Comparison of ENCODE assay signal across 8 cellular contexts in genomic region chr6:52416629-52417151, GRCh38. TPM values are rescaled to one million over a fixed set of nuclear protein-coding genes. Genes with fewer than 3 reads are reported as not detected.
DNase-seq lines count a peak whose midpoint lies in the region; ATAC-seq and TF ChIP-seq lines count a peak whose summit lies in the region.

No MANE protein-coding gene starts in this region.

- TF ChIP-seq CTCF in AG04450 (IDR thresholded peaks at IDR 0.05; ENCODE audit: low read depth, low read length) (peak; percentile 91), neural crest cell (conservative IDR thresholded peaks at IDR 0.05) (peak; percentile 93)

- no peaks in the 10 kb centered on the region for H3K27me3 ChIP-seq in AG04450 (ENCODE audit: control insufficient read depth, insufficient read depth, low read length)

- no peak overlapping the region for H3K4me3 ChIP-seq in AG04450 (ENCODE audit: low read depth, low read length)

- no peaks in the 10 kb centered on the region for H3K27me3 Mint-ChIP-seq in neural crest cell (ENCODE audit: low read depth)

- H3K4me1 Mint-ChIP-seq in neural crest cell = peaks cover 21% of the 10 kb centered on the region

- DNase-seq in AG04450 (ENCODE audit: low read depth, low spot score) = no peak
- peak; percentile 67 for DNase-seq in GM03348 (ENCODE audit: low spot score)
- DNase-seq in NCI-H1092 treated with DMSO at 0.1 percent for 48 hours (lab: John Stamatoyannopoulos, UW) = peak; percentile 43
- peak; percentile 86 for DNase-seq in fibroblast of gingiva (ENCODE audit: low read depth)
- peak; percentile 49 for DNase-seq in neural crest cell (ENCODE audit: low read depth, low spot score)
- no peak for DNase-seq in activated effector memory CD4-positive, alpha-beta T cell treated with anti-CD3 and anti-CD28 coated beads, Interleukin-2, amount 50 U/mL, for 16 hours

- H3K9me3 Mint-ChIP-seq in neural crest cell = no peaks in the 10 kb centered on the region

- peak overlapping the region; percentile 69 for H3K27ac ChIP-seq in AG04450 (ENCODE audit: low read depth, low read length)

- peak overlapping the region; percentile 47 for H3K4me3 Mint-ChIP-seq in neural crest cell

- H3K27ac Mint-ChIP-seq in neural crest cell (ENCODE audit: unreplicated experiment) = no peak overlapping the region

- peak; percentile 43 for ATAC-seq in SK-N-SH treated with all-trans-retinoic acid at 6 μM for 48 hours
- ATAC-seq in GM21619 (IDR thresholded peaks at IDR 0.05; ENCODE audit: unreplicated experiment) = no peak

- POLR2A ChIA-PET in AG04450 (lab: Yijun Ruan, JAX) = no interaction called here

- no peaks in the 10 kb centered on the region for H3K9me3 ChIP-seq in AG04450 (ENCODE audit: control insufficient read depth, insufficient read depth, low read length)

- H3K36me3 Mint-ChIP-seq in neural crest cell (ENCODE audit: low read depth) = no peaks in the 10 kb centered on the region

- CTCF ChIA-PET in AG04450 (lab: Charles Lee) = interaction anchor here (0.6 to 9.4 kb wide), 23 partner anchors 9 to 251 kb away, joined by 3 to 119 read pairs (median 4); partner anchors contain the start of gene TRAM2

TF ChIP-seq in SK-N-SH treated with all-trans-retinoic acid at 6 μM for 48 hours, 23 proteins besides CTCF, POLR2A, EP300 and RAD21:
- TF ChIP-seq ARNTL (CRISPR knock-in tag; IDR thresholded peaks at IDR 0.05; ENCODE audit: borderline replicate concordance, low read depth) (no peak), BACH2 (CRISPR knock-in tag; IDR thresholded peaks at IDR 0.05; ENCODE audit: borderline replicate concordance) (no peak), RARB (CRISPR knock-in tag; IDR thresholded peaks at IDR 0.05) (no peak), ZNF565 (CRISPR knock-in tag; conservative IDR thresholded peaks at IDR 0.05; ENCODE audit: low read depth) (no peak), GLIS3 (CRISPR knock-in tag; IDR thresholded peaks at IDR 0.05) (no peak), ZNF70 (CRISPR knock-in tag; IDR thresholded peaks at IDR 0.05) (no peak), PPARA (CRISPR knock-in tag; IDR thresholded peaks at IDR 0.05; ENCODE audit: borderline replicate concordance) (no peak), CSDC2 (CRISPR knock-in tag; IDR thresholded peaks at IDR 0.05) (no peak), SNAI2 (CRISPR knock-in tag; IDR thresholded peaks at IDR 0.05) (no peak), ZFP30 (CRISPR knock-in tag; IDR thresholded peaks at IDR 0.05) (no peak)
- TF ChIP-seq, protein P1, sequence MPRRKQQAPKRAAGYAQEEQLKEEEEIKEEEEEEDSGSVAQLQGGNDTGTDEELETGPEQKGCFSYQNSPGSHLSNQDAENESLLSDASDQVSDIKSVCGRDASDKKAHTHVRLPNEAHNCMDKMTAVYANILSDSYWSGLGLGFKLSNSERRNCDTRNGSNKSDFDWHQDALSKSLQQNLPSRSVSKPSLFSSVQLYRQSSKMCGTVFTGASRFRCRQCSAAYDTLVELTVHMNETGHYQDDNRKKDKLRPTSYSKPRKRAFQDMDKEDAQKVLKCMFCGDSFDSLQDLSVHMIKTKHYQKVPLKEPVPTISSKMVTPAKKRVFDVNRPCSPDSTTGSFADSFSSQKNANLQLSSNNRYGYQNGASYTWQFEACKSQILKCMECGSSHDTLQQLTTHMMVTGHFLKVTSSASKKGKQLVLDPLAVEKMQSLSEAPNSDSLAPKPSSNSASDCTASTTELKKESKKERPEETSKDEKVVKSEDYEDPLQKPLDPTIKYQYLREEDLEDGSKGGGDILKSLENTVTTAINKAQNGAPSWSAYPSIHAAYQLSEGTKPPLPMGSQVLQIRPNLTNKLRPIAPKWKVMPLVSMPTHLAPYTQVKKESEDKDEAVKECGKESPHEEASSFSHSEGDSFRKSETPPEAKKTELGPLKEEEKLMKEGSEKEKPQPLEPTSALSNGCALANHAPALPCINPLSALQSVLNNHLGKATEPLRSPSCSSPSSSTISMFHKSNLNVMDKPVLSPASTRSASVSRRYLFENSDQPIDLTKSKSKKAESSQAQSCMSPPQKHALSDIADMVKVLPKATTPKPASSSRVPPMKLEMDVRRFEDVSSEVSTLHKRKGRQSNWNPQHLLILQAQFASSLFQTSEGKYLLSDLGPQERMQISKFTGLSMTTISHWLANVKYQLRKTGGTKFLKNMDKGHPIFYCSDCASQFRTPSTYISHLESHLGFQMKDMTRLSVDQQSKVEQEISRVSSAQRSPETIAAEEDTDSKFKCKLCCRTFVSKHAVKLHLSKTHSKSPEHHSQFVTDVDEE (CRISPR knock-in tag; IDR thresholded peaks at IDR 0.05) = no peak

RNA-seq across cellular contexts. Expression of gene EFHC1, which starts 3.5 kb away (rescaled TPM):
- polyA plus RNA-seq in AG04450 (2011; rRNA removed) = 43.3 and 59.8 TPM in 2 replicates
- 25.0 and 25.2 TPM in 2 replicates for polyA minus RNA-seq in AG04450 (2011; rRNA and poly(A)+ RNA removed)
- total RNA-seq in neural crest cell = 43.7 and 46.0 TPM in 2 replicates

RNA-seq across cellular contexts. Expression of gene PAQR8, which starts 54.7 kb away (rescaled TPM):
- polyA plus RNA-seq in AG04450 (2011; rRNA removed) = 4.2 and 4.6 TPM in 2 replicates
- polyA minus RNA-seq in AG04450 (2011; rRNA and poly(A)+ RNA removed) = 4.6 and 5.3 TPM in 2 replicates
- total RNA-seq in neural crest cell = 10.5 and 10.7 TPM in 2 replicates

Comparison
In these comparisons a context has a peak if more than half of its experiments do, and no peak if none do; other contexts are left out.
1. DNase-seq: peak in GM03348 (single experiment), NCI-H1092 treated with DMSO at 0.1 percent for 48 hours (single experiment), fibroblast of gingiva (single experiment) and neural crest cell (single experiment); none in AG04450 (single experiment) and activated effector memory CD4-positive, alpha-beta T cell treated with anti-CD3 and anti-CD28 coated beads, Interleukin-2, amount 50 U/mL, for 16 hours (single experiment).